ENCODE assay signal across 28 cellular contexts in genomic region chr3:169152319-169152718, GRCh38.
DNase-seq lines count a peak whose midpoint lies in the region; ATAC-seq and TF ChIP-seq lines count a peak whose summit lies in the region.
"Had no signal": no experiment of that assay in that cellular context is flagged by ENCODE, and none has a peak within 500 bp of the region (broad histone marks: within the 10 kb centered on the region; RNA-seq: fewer than 3 reads in every experiment).

No MANE protein-coding gene starts in this region.

- TF ChIP-seq CTCF in WERI-Rb-1 (IDR thresholded peaks at IDR 0.05; ENCODE audit: low read depth, low read length) (no peak), mucosa of descending colon (IDR thresholded peaks at IDR 0.05) (no peak), thoracic aorta (IDR thresholded peaks at IDR 0.05) (no peak), CD14-positive monocyte (IDR thresholded peaks at IDR 0.05) (no peak)

- H3K27me3 Mint-ChIP-seq in CD14-positive monocyte (ENCODE audit: low read depth in 3 of 3): peaks cover 31 to 39% (median 35%) of the 10 kb centered on the region in 3 donors

- H3K4me3 Mint-ChIP-seq in CD14-positive monocyte: no peak overlapping the region
- H3K4me3 Mint-ChIP-seq: activated CD4-positive, alpha-beta memory T cell treated with anti-CD3 and anti-CD28 coated beads for 36 hours; activated naive CD4-positive, alpha-beta T cell treated with anti-CD3 and anti-CD28 coated beads, Interleukin-2, amount 50 U/mL, for 24 hours had no signal

- H3K27ac Mint-ChIP-seq in CD14-positive monocyte: no peak overlapping the region
- H3K27ac Mint-ChIP-seq: activated CD4-positive, alpha-beta memory T cell treated with anti-CD3 and anti-CD28 coated beads for 36 hours; activated naive CD4-positive, alpha-beta T cell treated with anti-CD3 and anti-CD28 coated beads, Interleukin-2, amount 50 U/mL, for 24 hours had no signal

- peaks cover 0 to 5% (median under 1%) of the 10 kb centered on the region in 7 donors for H3K9me3 Mint-ChIP-seq in CD14-positive monocyte
- H3K9me3 Mint-ChIP-seq: activated CD4-positive, alpha-beta memory T cell treated with anti-CD3 and anti-CD28 coated beads for 36 hours; activated naive CD4-positive, alpha-beta T cell treated with anti-CD3 and anti-CD28 coated beads, Interleukin-2, amount 50 U/mL, for 24 hours had no signal

- peaks cover 28% of the 10 kb centered on the region for H3K4me1 Mint-ChIP-seq in CD14-positive monocyte

- intact Hi-C loops in mucosa of descending colon (cut with DNase I, micrococcal nuclease): no loop called here
- intact Hi-C loops in CD14-positive monocyte (cut with micrococcal nuclease): no loop called here

- DNase-seq in HuH-7 (ENCODE audit: low spot score) (peak; percentile 28), WERI-Rb-1 (peak; percentile 20), mucosa of descending colon (peak in 2 of 3 donors; percentile 17 to 34), thoracic aorta (ENCODE audit: low spot score) (no peak), NCI-H748 treated with DMSO at 0.1 percent for 48 hours (lab: John Stamatoyannopoulos, UW) (no peak), NCI-H774 (lab: John Stamatoyannopoulos, UW) (no peak), CD14-positive monocyte (ENCODE audit: low spot score) (no peak), dedifferentiated amniotic fluid mesenchymal stem cell (ENCODE audit: extremely low spot score) (no peak)
- DNase-seq: activated CD4-positive, alpha-beta memory T cell treated with anti-CD3 and anti-CD28 coated beads for 36 hours; activated CD4-positive, CD25-positive, alpha-beta regulatory T cell treated with anti-CD3 and anti-CD28 coated beads, Interleukin-2, amount 50 U/mL, for 72 hours; activated CD8-positive, alpha-beta memory T cell treated with anti-CD3 and anti-CD28 coated beads, Interleukin-2, amount 50 U/mL, for 48 hours; amygdala; foreskin keratinocyte; hypothalamus; MM.1S; NCI-H2107; right cardiac atrium; stimulated activated CD4-positive, alpha-beta T cell treated with anti-CD3 and anti-CD28 coated beads, Interleukin-12 subunit alpha, Interleukin-12 subunit beta, amount 100 ng/mL, for 4 hours; stimulated activated CD4-positive, alpha-beta T cell treated with anti-CD3 and anti-CD28 coated beads, Interleukin-4, amount 100 ng/mL, for 1 hour; T-helper 1 cell had no signal

- peaks cover 14% of the 10 kb centered on the region for H3K4me1 ChIP-seq in mucosa of descending colon (ENCODE audit: low read depth)
- peaks cover 6 to 37% of the 10 kb centered on the region in 2 donors for H3K4me1 ChIP-seq in thoracic aorta (ENCODE audit: control insufficient read depth in 1 of 2, low read depth in 2 of 2)
- H3K4me1 ChIP-seq: foreskin keratinocyte had no signal

- H3K27me3 ChIP-seq in WERI-Rb-1 (ENCODE audit: insufficient read depth, low read depth, severe bottlenecking) (peaks cover 8% of the 10 kb centered on the region), thoracic aorta (replicated peaks; ENCODE audit: insufficient read depth) (no peaks in the 10 kb centered on the region)

- H3K9me3 ChIP-seq in WERI-Rb-1 (ENCODE audit: severe bottlenecking) (no peaks in the 10 kb centered on the region), mucosa of descending colon (no peaks in the 10 kb centered on the region), thoracic aorta (no peaks in the 10 kb centered on the region)
- H3K9me3 ChIP-seq: suprapubic skin had no signal

- ATAC-seq in mucosa of descending colon (no peak), thoracic aorta (ENCODE audit: insufficient number of reproducible peaks, low FRiP score, low read depth) (no peak)
- ATAC-seq: esophagus mucosa, foreskin keratinocyte, GM12878, HCT116, right cardiac atrium had no signal

- H3K36me3 ChIP-seq in WERI-Rb-1: no peaks in the 10 kb centered on the region
- no peaks in the 10 kb centered on the region for H3K36me3 ChIP-seq in mucosa of descending colon (ENCODE audit: low read depth)
- H3K36me3 ChIP-seq in thoracic aorta: no peaks in the 10 kb centered on the region
- H3K36me3 ChIP-seq: suprapubic skin had no signal

- H3K36me3 Mint-ChIP-seq in CD14-positive monocyte: peaks cover 0 to 3% of the 10 kb centered on the region in 2 donors
- H3K36me3 Mint-ChIP-seq: activated CD4-positive, alpha-beta memory T cell treated with anti-CD3 and anti-CD28 coated beads for 36 hours; activated naive CD4-positive, alpha-beta T cell treated with anti-CD3 and anti-CD28 coated beads, Interleukin-2, amount 50 U/mL, for 24 hours had no signal

- no peak overlapping the region for H3K4me3 ChIP-seq in WERI-Rb-1 (ENCODE audit: low read depth, low read length)
- no peak overlapping the region for H3K4me3 ChIP-seq in mucosa of descending colon
- H3K4me3 ChIP-seq in thoracic aorta: peak overlapping the region; percentile 35
- H3K4me3 ChIP-seq: GM12878, suprapubic skin had no signal

- H3K27ac ChIP-seq in WERI-Rb-1: no peak overlapping the region
- peak overlapping the region; percentile 53 to 75 for H3K27ac ChIP-seq in thoracic aorta
- H3K27ac ChIP-seq: C4-2B, foreskin keratinocyte, KMS-11, parathyroid adenoma, suprapubic skin had no signal

Comparison
In these comparisons a context has a peak if more than half of its experiments do, and no peak if none do; other contexts are left out.
1. DNase-seq: peak in HuH-7 (single experiment), WERI-Rb-1 (single experiment) and mucosa of descending colon (2 of 3); none in thoracic aorta (single experiment), NCI-H748 treated with DMSO at 0.1 percent for 48 hours (single experiment), NCI-H774 (single experiment), CD14-positive monocyte (single experiment) and dedifferentiated amniotic fluid mesenchymal stem cell (single experiment).